ENCODE assay signal across 8 cellular contexts in genomic region chr16:2468725-2469398, GRCh38. TPM values are rescaled to one million over a fixed set of nuclear protein-coding genes. Genes with fewer than 3 reads are reported as not detected.
A peak's percentile ranks its signal among the peaks of the same experiment; 100 is the strongest.
DNase-seq lines count a peak whose midpoint lies in the region; ATAC-seq and TF ChIP-seq lines count a peak whose summit lies in the region.

No MANE protein-coding gene starts in this region.

- no peak for ATAC-seq in GM19023 (IDR thresholded peaks at IDR 0.05; ENCODE audit: unreplicated experiment)
- ATAC-seq in GM18873 (IDR thresholded peaks at IDR 0.05; ENCODE audit: low FRiP score, unreplicated experiment): no peak

- H3K27me3 Mint-ChIP-seq in type B pancreatic cell: peaks cover 9% of the 10 kb centered on the region

- H3K36me3 Mint-ChIP-seq in type B pancreatic cell: no peaks in the 10 kb centered on the region

- H3K36me3 ChIP-seq in Peyer's patch: no peaks in the 10 kb centered on the region

- DNase-seq in DMS79 treated with DMSO at 0.1 percent for 48 hours (lab: John Stamatoyannopoulos, UW) (peak; percentile 90), HuH-7.5 (ENCODE audit: low spot score) (peak; percentile 52), Peyer's patch (peak in 2 of 3 donors; percentile 45 to 62), type B pancreatic cell (ENCODE audit: extremely low spot score, unreplicated experiment) (no peak)
- no peak for DNase-seq in activated effector memory CD4-positive, alpha-beta T cell treated with Interleukin-2 at 50 U/mL for 16 hours

- no peak for TF ChIP-seq CTCF in Peyer's patch (IDR thresholded peaks at IDR 0.05)
- TF ChIP-seq CTCF in type B pancreatic cell (conservative IDR thresholded peaks at IDR 0.05): no peak

- H3K4me3 Mint-ChIP-seq in type B pancreatic cell: peak overlapping the region; percentile 78

- H3K27ac Mint-ChIP-seq in type B pancreatic cell: peak overlapping the region; percentile 31

- H3K4me1 Mint-ChIP-seq in type B pancreatic cell (ENCODE audit: unreplicated experiment): peaks cover 10% of the 10 kb centered on the region

- H3K4me3 ChIP-seq in Peyer's patch (peak overlapping the region in 3 of 4 donors; percentile 46 to 56 (median 54)), iPS-11a (ENCODE audit: low read depth, low read length) (peak overlapping the region; percentile 2)

- peaks cover 0 to 51% (median 33%) of the 10 kb centered on the region in 4 donors for H3K4me1 ChIP-seq in Peyer's patch

- no peaks in the 10 kb centered on the region for H3K9me3 Mint-ChIP-seq in type B pancreatic cell

- no peak overlapping the region for H3K27ac ChIP-seq in Peyer's patch

- H3K9me3 ChIP-seq in Peyer's patch: no peaks in the 10 kb centered on the region

- peaks cover 0 to 37% of the 10 kb centered on the region in 2 donors for H3K27me3 ChIP-seq in Peyer's patch

- no peak for TF ChIP-seq POLR2A in Peyer's patch (IDR thresholded peaks at IDR 0.05)

RNA-seq across cellular contexts. Expression of gene NTN3, which starts 2.2 kb away (rescaled TPM):
- total RNA-seq in Peyer's patch: not detected
- 1.2 and 4.5 TPM in 2 replicates for total RNA-seq in type B pancreatic cell (ENCODE audit: low replicate concordance)

RNA-seq across cellular contexts. Expression of gene TBC1D24, which starts 6.1 kb away (rescaled TPM):
- 10 to 100 TPM in 3 of 4 donors, 1 to 10 TPM in 1; 5.6 to 16.2 (median 13.6) TPM for total RNA-seq in Peyer's patch
- total RNA-seq in type B pancreatic cell (ENCODE audit: low replicate concordance): 15.6 and 22.1 TPM in 2 replicates

RNA-seq across cellular contexts. Expression of gene TEDC2, which starts 9.0 kb away (rescaled TPM):
- total RNA-seq in Peyer's patch (10 to 100 TPM in 1 of 4 donors, 1 to 10 TPM in 3; 1.4 to 13.2 (median 3.7) TPM), type B pancreatic cell (ENCODE audit: low replicate concordance) (10.5 and 31.6 TPM in 2 replicates)

RNA-seq across cellular contexts. Expression of gene CCNF, which starts 39.6 kb away (rescaled TPM):
- total RNA-seq in Peyer's patch (10 to 100 TPM in 1 of 4 donors, 1 to 10 TPM in 3; 4.7 to 19.8 (median 6.9) TPM), type B pancreatic cell (ENCODE audit: low replicate concordance) (15.5 and 36.0 TPM in 2 replicates)

RNA-seq across cellular contexts. Expression of gene ATP6V0C, which starts 44.9 kb away (rescaled TPM):
- total RNA-seq in Peyer's patch (100 to 1,000 TPM in 2 of 4 donors, 10 to 100 TPM in 2; 27.2 to 116 (median 101) TPM), type B pancreatic cell (ENCODE audit: low replicate concordance) (155 and 223 TPM in 2 replicates)

Comparison
In these comparisons a context has a peak if more than half of its experiments do, and no peak if none do; other contexts are left out.
1. DNase-seq: peak in DMS79 treated with DMSO at 0.1 percent for 48 hours (single experiment), HuH-7.5 (single experiment) and Peyer's patch (2 of 3); none in type B pancreatic cell (single experiment) and activated effector memory CD4-positive, alpha-beta T cell treated with Interleukin-2 at 50 U/mL for 16 hours (single experiment).